ENCODE assay signal across 1 cellular context in genomic region chrX:154547245-154548027, GRCh38.
TF ChIP-seq lines count a peak whose summit lies in the region.

TSS of gene IKBKG (plus strand) at chrX:154547620. CDS start at chrX:154552003, 4,383 bp downstream.

TF ChIP-seq in HepG2, 621 proteins besides CTCF, POLR2A, EP300 and RAD21 (continued from another document and continues in another):
- no peak for TF ChIP-seq ZNF12 (CRISPR knock-in tag; IDR thresholded peaks at IDR 0.05)
- TF ChIP-seq, protein P1, sequence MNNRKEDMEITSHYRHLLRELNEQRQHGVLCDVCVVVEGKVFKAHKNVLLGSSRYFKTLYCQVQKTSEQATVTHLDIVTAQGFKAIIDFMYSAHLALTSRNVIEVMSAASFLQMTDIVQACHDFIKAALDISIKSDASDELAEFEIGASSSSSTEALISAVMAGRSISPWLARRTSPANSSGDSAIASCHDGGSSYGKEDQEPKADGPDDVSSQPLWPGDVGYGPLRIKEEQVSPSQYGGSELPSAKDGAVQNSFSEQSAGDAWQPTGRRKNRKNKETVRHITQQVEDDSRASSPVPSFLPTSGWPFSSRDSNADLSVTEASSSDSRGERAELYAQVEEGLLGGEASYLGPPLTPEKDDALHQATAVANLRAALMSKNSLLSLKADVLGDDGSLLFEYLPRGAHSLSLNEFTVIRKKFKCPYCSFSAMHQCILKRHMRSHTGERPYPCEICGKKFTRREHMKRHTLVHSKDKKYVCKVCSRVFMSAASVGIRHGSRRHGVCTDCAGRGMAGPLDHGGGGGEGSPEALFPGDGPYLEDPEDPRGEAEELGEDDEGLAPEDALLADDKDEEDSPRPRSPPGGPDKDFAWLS (CRISPR knock-in tag; IDR thresholded peaks at IDR 0.05; ENCODE audit: borderline replicate concordance) = no peak
- TF ChIP-seq POLR2G (IDR thresholded peaks at IDR 0.05; ENCODE audit: low read depth, low read length) = peak; percentile 84
- no peak for TF ChIP-seq SIX4 (CRISPR knock-in tag; IDR thresholded peaks at IDR 0.05)
- peak; percentile 39; the same call in 1 of the 2 replicates for TF ChIP-seq ZGPAT (CRISPR knock-in tag; IDR thresholded peaks at IDR 0.05)
- no peak for TF ChIP-seq FIP1L1 (IDR thresholded peaks at IDR 0.05; ENCODE audit: borderline replicate concordance, insufficient read depth, low read depth, low read length)
- TF ChIP-seq SALL2 (CRISPR knock-in tag; IDR thresholded peaks at IDR 0.05) = no peak
- TF ChIP-seq ZNF138 (CRISPR knock-in tag; IDR thresholded peaks at IDR 0.05; ENCODE audit: low read depth) = no peak
- TF ChIP-seq GPN1 (CRISPR knock-in tag; IDR thresholded peaks at IDR 0.05; ENCODE audit: borderline replicate concordance) = no peak
- TF ChIP-seq FOSL2 (CRISPR knock-in tag; IDR thresholded peaks at IDR 0.05) = peak; percentile 24
- no peak for TF ChIP-seq MIER3 (CRISPR knock-in tag; IDR thresholded peaks at IDR 0.05; ENCODE audit: borderline replicate concordance)
- TF ChIP-seq, protein P2, sequence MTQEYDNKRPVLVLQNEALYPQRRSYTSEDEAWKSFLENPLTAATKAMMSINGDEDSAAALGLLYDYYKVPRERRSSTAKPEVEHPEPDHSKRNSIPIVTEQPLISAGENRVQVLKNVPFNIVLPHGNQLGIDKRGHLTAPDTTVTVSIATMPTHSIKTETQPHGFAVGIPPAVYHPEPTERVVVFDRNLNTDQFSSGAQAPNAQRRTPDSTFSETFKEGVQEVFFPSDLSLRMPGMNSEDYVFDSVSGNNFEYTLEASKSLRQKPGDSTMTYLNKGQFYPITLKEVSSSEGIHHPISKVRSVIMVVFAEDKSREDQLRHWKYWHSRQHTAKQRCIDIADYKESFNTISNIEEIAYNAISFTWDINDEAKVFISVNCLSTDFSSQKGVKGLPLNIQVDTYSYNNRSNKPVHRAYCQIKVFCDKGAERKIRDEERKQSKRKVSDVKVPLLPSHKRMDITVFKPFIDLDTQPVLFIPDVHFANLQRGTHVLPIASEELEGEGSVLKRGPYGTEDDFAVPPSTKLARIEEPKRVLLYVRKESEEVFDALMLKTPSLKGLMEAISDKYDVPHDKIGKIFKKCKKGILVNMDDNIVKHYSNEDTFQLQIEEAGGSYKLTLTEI (CRISPR knock-in tag; conservative IDR thresholded peaks at IDR 0.05) = no peak
- no peak for TF ChIP-seq ZNF773 (CRISPR knock-in tag; IDR thresholded peaks at IDR 0.05; ENCODE audit: borderline replicate concordance)
- TF ChIP-seq ZNF329 (CRISPR knock-in tag; IDR thresholded peaks at IDR 0.05; ENCODE audit: low read depth) = no peak
- TF ChIP-seq ZNF749 (CRISPR knock-in tag; IDR thresholded peaks at IDR 0.05; ENCODE audit: borderline replicate concordance) = no peak
- no peak for TF ChIP-seq CENPX (CRISPR knock-in tag; IDR thresholded peaks at IDR 0.05)
- TF ChIP-seq HDAC6 (IDR thresholded peaks at IDR 0.05; ENCODE audit: low read depth, low read length) = no peak
- TF ChIP-seq, protein P3, sequence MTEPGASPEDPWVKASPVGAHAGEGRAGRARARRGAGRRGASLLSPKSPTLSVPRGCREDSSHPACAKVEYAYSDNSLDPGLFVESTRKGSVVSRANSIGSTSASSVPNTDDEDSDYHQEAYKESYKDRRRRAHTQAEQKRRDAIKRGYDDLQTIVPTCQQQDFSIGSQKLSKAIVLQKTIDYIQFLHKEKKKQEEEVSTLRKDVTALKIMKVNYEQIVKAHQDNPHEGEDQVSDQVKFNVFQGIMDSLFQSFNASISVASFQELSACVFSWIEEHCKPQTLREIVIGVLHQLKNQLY (CRISPR knock-in tag; IDR thresholded peaks at IDR 0.05) = no peak
- TF ChIP-seq, protein P4, sequence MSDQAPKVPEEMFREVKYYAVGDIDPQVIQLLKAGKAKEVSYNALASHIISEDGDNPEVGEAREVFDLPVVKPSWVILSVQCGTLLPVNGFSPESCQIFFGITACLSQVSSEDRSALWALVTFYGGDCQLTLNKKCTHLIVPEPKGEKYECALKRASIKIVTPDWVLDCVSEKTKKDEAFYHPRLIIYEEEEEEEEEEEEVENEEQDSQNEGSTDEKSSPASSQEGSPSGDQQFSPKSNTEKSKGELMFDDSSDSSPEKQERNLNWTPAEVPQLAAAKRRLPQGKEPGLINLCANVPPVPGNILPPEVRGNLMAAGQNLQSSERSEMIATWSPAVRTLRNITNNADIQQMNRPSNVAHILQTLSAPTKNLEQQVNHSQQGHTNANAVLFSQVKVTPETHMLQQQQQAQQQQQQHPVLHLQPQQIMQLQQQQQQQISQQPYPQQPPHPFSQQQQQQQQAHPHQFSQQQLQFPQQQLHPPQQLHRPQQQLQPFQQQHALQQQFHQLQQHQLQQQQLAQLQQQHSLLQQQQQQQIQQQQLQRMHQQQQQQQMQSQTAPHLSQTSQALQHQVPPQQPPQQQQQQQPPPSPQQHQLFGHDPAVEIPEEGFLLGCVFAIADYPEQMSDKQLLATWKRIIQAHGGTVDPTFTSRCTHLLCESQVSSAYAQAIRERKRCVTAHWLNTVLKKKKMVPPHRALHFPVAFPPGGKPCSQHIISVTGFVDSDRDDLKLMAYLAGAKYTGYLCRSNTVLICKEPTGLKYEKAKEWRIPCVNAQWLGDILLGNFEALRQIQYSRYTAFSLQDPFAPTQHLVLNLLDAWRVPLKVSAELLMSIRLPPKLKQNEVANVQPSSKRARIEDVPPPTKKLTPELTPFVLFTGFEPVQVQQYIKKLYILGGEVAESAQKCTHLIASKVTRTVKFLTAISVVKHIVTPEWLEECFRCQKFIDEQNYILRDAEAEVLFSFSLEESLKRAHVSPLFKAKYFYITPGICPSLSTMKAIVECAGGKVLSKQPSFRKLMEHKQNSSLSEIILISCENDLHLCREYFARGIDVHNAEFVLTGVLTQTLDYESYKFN (CRISPR knock-in tag; conservative IDR thresholded peaks at IDR 0.05) = 0 out of 2 replicates have a peak, but pooled peaks have one; percentile 27
- no peak for TF ChIP-seq ZNF333 (CRISPR knock-in tag; IDR thresholded peaks at IDR 0.05; ENCODE audit: borderline replicate concordance)
- TF ChIP-seq SAP130 (CRISPR knock-in tag; IDR thresholded peaks at IDR 0.05; ENCODE audit: low read depth) = peak; percentile 78
- no peak for TF ChIP-seq HNRNPL (IDR thresholded peaks at IDR 0.05; ENCODE audit: low read depth, low read length)
- TF ChIP-seq DMAP1 (CRISPR knock-in tag; IDR thresholded peaks at IDR 0.05) = peak; percentile 39; the same call in 1 of the 2 replicates
- TF ChIP-seq PHF8 (CRISPR knock-in tag; IDR thresholded peaks at IDR 0.05) = peak; percentile 51
- peak; percentile 36 for TF ChIP-seq SRSF1 (optimal IDR thresholded peaks at IDR 0.05; ENCODE audit: low read depth, low read length)
- no peak for TF ChIP-seq ZSCAN12 (CRISPR knock-in tag; IDR thresholded peaks at IDR 0.05)
- TF ChIP-seq HNRNPH1 (optimal IDR thresholded peaks at IDR 0.05; ENCODE audit: low read depth, low read length) = no peak
- TF ChIP-seq, protein P5, sequence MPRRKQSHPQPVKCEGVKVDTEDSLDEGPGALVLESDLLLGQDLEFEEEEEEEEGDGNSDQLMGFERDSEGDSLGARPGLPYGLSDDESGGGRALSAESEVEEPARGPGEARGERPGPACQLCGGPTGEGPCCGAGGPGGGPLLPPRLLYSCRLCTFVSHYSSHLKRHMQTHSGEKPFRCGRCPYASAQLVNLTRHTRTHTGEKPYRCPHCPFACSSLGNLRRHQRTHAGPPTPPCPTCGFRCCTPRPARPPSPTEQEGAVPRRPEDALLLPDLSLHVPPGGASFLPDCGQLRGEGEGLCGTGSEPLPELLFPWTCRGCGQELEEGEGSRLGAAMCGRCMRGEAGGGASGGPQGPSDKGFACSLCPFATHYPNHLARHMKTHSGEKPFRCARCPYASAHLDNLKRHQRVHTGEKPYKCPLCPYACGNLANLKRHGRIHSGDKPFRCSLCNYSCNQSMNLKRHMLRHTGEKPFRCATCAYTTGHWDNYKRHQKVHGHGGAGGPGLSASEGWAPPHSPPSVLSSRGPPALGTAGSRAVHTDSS (CRISPR knock-in tag; conservative IDR thresholded peaks at IDR 0.05) = no peak
- TF ChIP-seq, protein P6, sequence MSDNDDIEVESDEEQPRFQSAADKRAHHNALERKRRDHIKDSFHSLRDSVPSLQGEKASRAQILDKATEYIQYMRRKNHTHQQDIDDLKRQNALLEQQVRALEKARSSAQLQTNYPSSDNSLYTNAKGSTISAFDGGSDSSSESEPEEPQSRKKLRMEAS (IDR thresholded peaks at IDR 0.05) = no peak
- TF ChIP-seq, protein P7, sequence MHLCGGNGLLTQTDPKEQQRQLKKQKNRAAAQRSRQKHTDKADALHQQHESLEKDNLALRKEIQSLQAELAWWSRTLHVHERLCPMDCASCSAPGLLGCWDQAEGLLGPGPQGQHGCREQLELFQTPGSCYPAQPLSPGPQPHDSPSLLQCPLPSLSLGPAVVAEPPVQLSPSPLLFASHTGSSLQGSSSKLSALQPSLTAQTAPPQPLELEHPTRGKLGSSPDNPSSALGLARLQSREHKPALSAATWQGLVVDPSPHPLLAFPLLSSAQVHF (CRISPR knock-in tag; IDR thresholded peaks at IDR 0.05) = no peak
- no peak for TF ChIP-seq HOXD1 (CRISPR knock-in tag; IDR thresholded peaks at IDR 0.05)
- no peak for TF ChIP-seq MEIS1 (CRISPR knock-in tag; IDR thresholded peaks at IDR 0.05; ENCODE audit: borderline replicate concordance)
- TF ChIP-seq, protein P8, sequence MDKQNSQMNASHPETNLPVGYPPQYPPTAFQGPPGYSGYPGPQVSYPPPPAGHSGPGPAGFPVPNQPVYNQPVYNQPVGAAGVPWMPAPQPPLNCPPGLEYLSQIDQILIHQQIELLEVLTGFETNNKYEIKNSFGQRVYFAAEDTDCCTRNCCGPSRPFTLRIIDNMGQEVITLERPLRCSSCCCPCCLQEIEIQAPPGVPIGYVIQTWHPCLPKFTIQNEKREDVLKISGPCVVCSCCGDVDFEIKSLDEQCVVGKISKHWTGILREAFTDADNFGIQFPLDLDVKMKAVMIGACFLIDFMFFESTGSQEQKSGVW (CRISPR knock-in tag; IDR thresholded peaks at IDR 0.05; ENCODE audit: borderline replicate concordance) = no peak
- no peak for TF ChIP-seq KIAA2018 (CRISPR knock-in tag; IDR thresholded peaks at IDR 0.05; ENCODE audit: borderline replicate concordance)
- TF ChIP-seq GABPA (IDR thresholded peaks at IDR 0.05; ENCODE audit: low read depth, low read length) = no peak
- peak; percentile 94 for TF ChIP-seq GABPA (CRISPR knock-in tag; IDR thresholded peaks at IDR 0.05; ENCODE audit: low read depth)
- no peak for TF ChIP-seq SOX6 (IDR thresholded peaks at IDR 0.05)
- TF ChIP-seq SOX6 (CRISPR knock-in tag; IDR thresholded peaks at IDR 0.05) = no peak
- peak; percentile 86 for TF ChIP-seq KDM5A (IDR thresholded peaks at IDR 0.05; ENCODE audit: borderline replicate concordance, low read length)
- TF ChIP-seq, protein P9, sequence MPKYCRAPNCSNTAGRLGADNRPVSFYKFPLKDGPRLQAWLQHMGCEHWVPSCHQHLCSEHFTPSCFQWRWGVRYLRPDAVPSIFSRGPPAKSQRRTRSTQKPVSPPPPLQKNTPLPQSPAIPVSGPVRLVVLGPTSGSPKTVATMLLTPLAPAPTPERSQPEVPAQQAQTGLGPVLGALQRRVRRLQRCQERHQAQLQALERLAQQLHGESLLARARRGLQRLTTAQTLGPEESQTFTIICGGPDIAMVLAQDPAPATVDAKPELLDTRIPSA (CRISPR knock-in tag; IDR thresholded peaks at IDR 0.05; ENCODE audit: borderline replicate concordance) = no peak
- no peak for TF ChIP-seq FLYWCH1 (CRISPR knock-in tag; IDR thresholded peaks at IDR 0.05)
